ENCODE assay signal across 1 cellular context in the genomic region with DNA sequence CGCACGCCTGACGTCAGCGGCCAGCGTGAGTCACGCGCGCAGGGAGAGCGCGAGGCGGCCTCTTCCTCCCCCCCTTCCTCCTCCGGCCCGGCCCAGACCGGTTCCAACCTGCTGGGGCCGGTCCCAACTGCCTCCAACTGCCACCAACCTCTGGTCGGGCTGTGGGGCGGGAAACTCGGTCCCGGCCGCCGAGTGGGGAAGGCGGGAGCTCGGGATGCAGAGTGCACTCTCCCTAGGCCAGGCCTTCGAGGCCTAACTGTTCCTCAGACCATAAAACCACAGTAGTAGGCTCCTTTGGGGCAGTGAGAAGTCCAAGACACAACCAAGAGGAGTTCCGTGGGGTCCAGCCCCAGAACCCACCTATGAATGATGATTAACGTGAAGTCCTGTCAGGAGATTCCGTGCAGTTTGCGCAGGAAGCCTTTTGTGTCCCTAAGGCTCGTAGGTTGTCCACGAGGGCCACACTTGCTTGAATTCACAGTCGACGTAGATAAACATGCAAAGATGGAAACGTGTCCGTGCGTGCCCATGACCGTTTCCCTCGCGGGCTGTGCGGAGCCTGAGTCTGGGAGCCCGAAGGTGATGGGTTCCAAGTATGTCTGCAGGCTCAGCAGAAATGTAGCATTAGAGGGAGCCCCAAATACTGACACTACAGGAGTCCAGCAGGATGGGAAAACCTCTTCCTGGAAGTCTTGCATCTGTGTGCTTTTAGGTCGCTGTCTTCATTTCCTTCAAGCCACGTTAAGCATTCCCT.
A peak's percentile ranks its signal among the peaks of the same experiment; 100 is the strongest.
TF ChIP-seq lines count a peak whose summit lies in the region.

No MANE protein-coding gene starts in this region.

TF ChIP-seq in K562, 482 proteins besides CTCF, POLR2A, EP300 and RAD21 (continued from another document and continues in another):
- TF ChIP-seq, protein P1, sequence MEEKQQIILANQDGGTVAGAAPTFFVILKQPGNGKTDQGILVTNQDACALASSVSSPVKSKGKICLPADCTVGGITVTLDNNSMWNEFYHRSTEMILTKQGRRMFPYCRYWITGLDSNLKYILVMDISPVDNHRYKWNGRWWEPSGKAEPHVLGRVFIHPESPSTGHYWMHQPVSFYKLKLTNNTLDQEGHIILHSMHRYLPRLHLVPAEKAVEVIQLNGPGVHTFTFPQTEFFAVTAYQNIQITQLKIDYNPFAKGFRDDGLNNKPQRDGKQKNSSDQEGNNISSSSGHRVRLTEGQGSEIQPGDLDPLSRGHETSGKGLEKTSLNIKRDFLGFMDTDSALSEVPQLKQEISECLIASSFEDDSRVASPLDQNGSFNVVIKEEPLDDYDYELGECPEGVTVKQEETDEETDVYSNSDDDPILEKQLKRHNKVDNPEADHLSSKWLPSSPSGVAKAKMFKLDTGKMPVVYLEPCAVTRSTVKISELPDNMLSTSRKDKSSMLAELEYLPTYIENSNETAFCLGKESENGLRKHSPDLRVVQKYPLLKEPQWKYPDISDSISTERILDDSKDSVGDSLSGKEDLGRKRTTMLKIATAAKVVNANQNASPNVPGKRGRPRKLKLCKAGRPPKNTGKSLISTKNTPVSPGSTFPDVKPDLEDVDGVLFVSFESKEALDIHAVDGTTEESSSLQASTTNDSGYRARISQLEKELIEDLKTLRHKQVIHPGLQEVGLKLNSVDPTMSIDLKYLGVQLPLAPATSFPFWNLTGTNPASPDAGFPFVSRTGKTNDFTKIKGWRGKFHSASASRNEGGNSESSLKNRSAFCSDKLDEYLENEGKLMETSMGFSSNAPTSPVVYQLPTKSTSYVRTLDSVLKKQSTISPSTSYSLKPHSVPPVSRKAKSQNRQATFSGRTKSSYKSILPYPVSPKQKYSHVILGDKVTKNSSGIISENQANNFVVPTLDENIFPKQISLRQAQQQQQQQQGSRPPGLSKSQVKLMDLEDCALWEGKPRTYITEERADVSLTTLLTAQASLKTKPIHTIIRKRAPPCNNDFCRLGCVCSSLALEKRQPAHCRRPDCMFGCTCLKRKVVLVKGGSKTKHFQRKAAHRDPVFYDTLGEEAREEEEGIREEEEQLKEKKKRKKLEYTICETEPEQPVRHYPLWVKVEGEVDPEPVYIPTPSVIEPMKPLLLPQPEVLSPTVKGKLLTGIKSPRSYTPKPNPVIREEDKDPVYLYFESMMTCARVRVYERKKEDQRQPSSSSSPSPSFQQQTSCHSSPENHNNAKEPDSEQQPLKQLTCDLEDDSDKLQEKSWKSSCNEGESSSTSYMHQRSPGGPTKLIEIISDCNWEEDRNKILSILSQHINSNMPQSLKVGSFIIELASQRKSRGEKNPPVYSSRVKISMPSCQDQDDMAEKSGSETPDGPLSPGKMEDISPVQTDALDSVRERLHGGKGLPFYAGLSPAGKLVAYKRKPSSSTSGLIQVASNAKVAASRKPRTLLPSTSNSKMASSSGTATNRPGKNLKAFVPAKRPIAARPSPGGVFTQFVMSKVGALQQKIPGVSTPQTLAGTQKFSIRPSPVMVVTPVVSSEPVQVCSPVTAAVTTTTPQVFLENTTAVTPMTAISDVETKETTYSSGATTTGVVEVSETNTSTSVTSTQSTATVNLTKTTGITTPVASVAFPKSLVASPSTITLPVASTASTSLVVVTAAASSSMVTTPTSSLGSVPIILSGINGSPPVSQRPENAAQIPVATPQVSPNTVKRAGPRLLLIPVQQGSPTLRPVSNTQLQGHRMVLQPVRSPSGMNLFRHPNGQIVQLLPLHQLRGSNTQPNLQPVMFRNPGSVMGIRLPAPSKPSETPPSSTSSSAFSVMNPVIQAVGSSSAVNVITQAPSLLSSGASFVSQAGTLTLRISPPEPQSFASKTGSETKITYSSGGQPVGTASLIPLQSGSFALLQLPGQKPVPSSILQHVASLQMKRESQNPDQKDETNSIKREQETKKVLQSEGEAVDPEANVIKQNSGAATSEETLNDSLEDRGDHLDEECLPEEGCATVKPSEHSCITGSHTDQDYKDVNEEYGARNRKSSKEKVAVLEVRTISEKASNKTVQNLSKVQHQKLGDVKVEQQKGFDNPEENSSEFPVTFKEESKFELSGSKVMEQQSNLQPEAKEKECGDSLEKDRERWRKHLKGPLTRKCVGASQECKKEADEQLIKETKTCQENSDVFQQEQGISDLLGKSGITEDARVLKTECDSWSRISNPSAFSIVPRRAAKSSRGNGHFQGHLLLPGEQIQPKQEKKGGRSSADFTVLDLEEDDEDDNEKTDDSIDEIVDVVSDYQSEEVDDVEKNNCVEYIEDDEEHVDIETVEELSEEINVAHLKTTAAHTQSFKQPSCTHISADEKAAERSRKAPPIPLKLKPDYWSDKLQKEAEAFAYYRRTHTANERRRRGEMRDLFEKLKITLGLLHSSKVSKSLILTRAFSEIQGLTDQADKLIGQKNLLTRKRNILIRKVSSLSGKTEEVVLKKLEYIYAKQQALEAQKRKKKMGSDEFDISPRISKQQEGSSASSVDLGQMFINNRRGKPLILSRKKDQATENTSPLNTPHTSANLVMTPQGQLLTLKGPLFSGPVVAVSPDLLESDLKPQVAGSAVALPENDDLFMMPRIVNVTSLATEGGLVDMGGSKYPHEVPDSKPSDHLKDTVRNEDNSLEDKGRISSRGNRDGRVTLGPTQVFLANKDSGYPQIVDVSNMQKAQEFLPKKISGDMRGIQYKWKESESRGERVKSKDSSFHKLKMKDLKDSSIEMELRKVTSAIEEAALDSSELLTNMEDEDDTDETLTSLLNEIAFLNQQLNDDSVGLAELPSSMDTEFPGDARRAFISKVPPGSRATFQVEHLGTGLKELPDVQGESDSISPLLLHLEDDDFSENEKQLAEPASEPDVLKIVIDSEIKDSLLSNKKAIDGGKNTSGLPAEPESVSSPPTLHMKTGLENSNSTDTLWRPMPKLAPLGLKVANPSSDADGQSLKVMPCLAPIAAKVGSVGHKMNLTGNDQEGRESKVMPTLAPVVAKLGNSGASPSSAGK (IDR thresholded peaks at IDR 0.05), result peak; percentile 99
- TF ChIP-seq HOMEZ (CRISPR knock-in tag; IDR thresholded peaks at IDR 0.05) (no peak), ZNF589 (CRISPR knock-in tag; IDR thresholded peaks at IDR 0.05; ENCODE audit: low read depth) (peak; percentile 95), PURB (CRISPR knock-in tag; IDR thresholded peaks at IDR 0.05; ENCODE audit: low read depth) (no peak), CBFA2T3 (IDR thresholded peaks at IDR 0.05) (peak; percentile 27; the same call in 1 of the 2 replicates), ZNF444 (CRISPR knock-in tag; IDR thresholded peaks at IDR 0.05) (peak; percentile 8; the same call in 1 of the 2 replicates), HEY1 (CRISPR knock-in tag; IDR thresholded peaks at IDR 0.05; ENCODE audit: borderline replicate concordance) (peak; percentile 14; the same call in 1 of the 2 replicates), ZNF436 (CRISPR knock-in tag; IDR thresholded peaks at IDR 0.05) (peak; percentile 10; the same call in 1 of the 2 replicates), LCOR (CRISPR knock-in tag; IDR thresholded peaks at IDR 0.05) (peak; percentile 99), SIX5 (IDR thresholded peaks at IDR 0.05; ENCODE audit: borderline replicate concordance in 1 of 2, insufficient read depth in 1 of 2, low read depth in 1 of 2, low read length in 2 of 2) (no peak), SNIP1 (IDR thresholded peaks at IDR 0.05; ENCODE audit: low read depth) (no peak), NEUROD1 (IDR thresholded peaks at IDR 0.05; ENCODE audit: borderline replicate concordance, low read depth, low read length, partially characterized antibody) (peak; percentile 93), ZNF830 (CRISPR knock-in tag; IDR thresholded peaks at IDR 0.05) (peak; percentile 77; the same call in 1 of the 2 replicates), NRF1 (conservative IDR thresholded peaks at IDR 0.05 in 1 of 2, IDR thresholded peaks at IDR 0.05 in 1 of 2) (no peak)
- TF ChIP-seq, protein P2, sequence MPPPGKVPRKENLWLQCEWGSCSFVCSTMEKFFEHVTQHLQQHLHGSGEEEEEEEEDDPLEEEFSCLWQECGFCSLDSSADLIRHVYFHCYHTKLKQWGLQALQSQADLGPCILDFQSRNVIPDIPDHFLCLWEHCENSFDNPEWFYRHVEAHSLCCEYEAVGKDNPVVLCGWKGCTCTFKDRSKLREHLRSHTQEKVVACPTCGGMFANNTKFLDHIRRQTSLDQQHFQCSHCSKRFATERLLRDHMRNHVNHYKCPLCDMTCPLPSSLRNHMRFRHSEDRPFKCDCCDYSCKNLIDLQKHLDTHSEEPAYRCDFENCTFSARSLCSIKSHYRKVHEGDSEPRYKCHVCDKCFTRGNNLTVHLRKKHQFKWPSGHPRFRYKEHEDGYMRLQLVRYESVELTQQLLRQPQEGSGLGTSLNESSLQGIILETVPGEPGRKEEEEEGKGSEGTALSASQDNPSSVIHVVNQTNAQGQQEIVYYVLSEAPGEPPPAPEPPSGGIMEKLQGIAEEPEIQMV (tag; conservative IDR thresholded peaks at IDR 0.05; ENCODE audit: low read depth), result peak; percentile 72
- TF ChIP-seq, protein P3, sequence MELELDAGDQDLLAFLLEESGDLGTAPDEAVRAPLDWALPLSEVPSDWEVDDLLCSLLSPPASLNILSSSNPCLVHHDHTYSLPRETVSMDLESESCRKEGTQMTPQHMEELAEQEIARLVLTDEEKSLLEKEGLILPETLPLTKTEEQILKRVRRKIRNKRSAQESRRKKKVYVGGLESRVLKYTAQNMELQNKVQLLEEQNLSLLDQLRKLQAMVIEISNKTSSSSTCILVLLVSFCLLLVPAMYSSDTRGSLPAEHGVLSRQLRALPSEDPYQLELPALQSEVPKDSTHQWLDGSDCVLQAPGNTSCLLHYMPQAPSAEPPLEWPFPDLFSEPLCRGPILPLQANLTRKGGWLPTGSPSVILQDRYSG (tag; conservative IDR thresholded peaks at IDR 0.05; ENCODE audit: low read depth), result peak; percentile 96
- TF ChIP-seq, protein P4, sequence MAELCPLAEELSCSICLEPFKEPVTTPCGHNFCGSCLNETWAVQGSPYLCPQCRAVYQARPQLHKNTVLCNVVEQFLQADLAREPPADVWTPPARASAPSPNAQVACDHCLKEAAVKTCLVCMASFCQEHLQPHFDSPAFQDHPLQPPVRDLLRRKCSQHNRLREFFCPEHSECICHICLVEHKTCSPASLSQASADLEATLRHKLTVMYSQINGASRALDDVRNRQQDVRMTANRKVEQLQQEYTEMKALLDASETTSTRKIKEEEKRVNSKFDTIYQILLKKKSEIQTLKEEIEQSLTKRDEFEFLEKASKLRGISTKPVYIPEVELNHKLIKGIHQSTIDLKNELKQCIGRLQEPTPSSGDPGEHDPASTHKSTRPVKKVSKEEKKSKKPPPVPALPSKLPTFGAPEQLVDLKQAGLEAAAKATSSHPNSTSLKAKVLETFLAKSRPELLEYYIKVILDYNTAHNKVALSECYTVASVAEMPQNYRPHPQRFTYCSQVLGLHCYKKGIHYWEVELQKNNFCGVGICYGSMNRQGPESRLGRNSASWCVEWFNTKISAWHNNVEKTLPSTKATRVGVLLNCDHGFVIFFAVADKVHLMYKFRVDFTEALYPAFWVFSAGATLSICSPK (IDR thresholded peaks at IDR 0.05; ENCODE audit: borderline replicate concordance), result no peak
- TF ChIP-seq, protein P5, sequence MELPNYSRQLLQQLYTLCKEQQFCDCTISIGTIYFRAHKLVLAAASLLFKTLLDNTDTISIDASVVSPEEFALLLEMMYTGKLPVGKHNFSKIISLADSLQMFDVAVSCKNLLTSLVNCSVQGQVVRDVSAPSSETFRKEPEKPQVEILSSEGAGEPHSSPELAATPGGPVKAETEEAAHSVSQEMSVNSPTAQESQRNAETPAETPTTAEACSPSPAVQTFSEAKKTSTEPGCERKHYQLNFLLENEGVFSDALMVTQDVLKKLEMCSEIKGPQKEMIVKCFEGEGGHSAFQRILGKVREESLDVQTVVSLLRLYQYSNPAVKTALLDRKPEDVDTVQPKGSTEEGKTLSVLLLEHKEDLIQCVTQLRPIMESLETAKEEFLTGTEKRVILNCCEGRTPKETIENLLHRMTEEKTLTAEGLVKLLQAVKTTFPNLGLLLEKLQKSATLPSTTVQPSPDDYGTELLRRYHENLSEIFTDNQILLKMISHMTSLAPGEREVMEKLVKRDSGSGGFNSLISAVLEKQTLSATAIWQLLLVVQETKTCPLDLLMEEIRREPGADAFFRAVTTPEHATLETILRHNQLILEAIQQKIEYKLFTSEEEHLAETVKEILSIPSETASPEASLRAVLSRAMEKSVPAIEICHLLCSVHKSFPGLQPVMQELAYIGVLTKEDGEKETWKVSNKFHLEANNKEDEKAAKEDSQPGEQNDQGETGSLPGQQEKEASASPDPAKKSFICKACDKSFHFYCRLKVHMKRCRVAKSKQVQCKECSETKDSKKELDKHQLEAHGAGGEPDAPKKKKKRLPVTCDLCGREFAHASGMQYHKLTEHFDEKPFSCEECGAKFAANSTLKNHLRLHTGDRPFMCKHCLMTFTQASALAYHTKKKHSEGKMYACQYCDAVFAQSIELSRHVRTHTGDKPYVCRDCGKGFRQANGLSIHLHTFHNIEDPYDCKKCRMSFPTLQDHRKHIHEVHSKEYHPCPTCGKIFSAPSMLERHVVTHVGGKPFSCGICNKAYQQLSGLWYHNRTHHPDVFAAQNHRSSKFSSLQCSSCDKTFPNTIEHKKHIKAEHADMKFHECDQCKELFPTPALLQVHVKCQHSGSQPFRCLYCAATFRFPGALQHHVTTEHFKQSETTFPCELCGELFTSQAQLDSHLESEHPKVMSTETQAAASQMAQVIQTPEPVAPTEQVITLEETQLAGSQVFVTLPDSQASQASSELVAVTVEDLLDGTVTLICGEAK (IDR thresholded peaks at IDR 0.05), result no peak
- TF ChIP-seq, protein P5 (CRISPR knock-in tag; IDR thresholded peaks at IDR 0.05), result no peak
